ENCODE assay signal across 8 cellular contexts in the genomic region with DNA sequence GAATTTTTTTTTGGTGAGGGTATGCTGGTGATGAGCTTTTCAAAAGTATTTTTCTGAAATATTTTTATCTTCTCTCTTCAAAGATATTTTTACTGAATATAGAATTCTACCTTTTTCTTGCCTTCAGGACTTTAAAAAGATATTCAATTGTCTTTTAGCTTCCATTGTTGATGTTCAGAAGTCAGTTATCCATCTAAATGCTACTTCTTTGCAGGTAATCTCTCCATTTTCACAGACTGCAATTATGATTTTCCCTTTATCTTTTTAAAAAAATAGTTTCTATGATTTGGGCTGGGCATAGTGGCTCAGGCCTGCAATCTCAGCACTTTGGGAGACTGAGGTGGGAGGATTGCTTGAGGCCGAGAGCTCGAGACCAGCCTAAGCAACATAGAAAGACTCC.
"Had no signal": no experiment of that assay in that cellular context is flagged by ENCODE, and none has a peak within 500 bp of the region (broad histone marks: within the 10 kb centered on the region; RNA-seq: fewer than 3 reads in every experiment).

No MANE protein-coding gene starts in this region.

- ATAC-seq: GM23338, HCT116 had no signal

- FAIRE-seq: H1, H54, HTR-8/SVneo had no signal

- H2AFZ ChIP-seq: GM23338 had no signal

- H3K9ac ChIP-seq: KMS-11 had no signal

- H3K4me2 ChIP-seq: GM23338, KMS-11 had no signal

- H3K27ac ChIP-seq: KMS-11 had no signal

- DNase-seq: H9, KBM-7 had no signal

- H3K4me3 ChIP-seq: GM23338 had no signal
